Comparison of ENCODE assay signal across 1 cellular context in the genomic region with DNA sequence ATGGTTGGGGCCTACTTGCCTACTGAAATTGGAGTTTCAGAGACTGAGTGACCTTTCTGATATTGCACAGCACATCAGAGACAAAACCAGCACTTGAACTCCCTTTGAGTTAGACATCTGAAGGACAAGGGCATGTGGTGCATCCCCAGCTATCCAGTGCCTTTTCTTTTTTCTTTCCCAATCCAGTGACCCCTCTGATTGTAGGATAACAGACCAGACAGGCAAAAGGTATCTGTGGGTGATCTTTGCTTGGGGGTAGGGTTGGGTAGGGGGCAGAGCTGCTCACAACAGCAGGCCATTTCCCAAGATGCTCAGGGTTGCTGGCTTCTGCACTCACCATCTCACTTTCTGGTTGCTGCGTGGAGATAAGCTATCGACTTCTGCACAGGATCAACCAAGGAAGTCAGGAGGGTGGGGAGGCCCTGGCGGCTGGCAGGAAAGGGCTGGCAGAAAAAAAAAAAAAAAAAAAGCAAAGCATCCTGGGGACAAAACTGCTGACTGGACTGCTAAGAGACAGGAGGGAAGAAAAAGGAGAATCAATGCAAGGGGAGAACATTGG.
TF ChIP-seq lines count a peak whose summit lies in the region.

No MANE protein-coding gene starts in this region.

TF ChIP-seq in HEK293, 187 proteins besides CTCF, POLR2A, EP300 and RAD21 (continued from another document):
- TF ChIP-seq ZNF768 (tag by site-specific recombination; IDR thresholded peaks at IDR 0.05) (peak; percentile 77), ZNF302 (tag by site-specific recombination; IDR thresholded peaks at IDR 0.05; ENCODE audit: low read depth) (no peak), OVOL3 (tag by site-specific recombination; IDR thresholded peaks at IDR 0.05) (no peak), IKZF3 (tag by site-specific recombination; IDR thresholded peaks at IDR 0.05) (no peak), ZNF274 (IDR thresholded peaks at IDR 0.05; ENCODE audit: low read length) (no peak), ZNF274 (tag by site-specific recombination; IDR thresholded peaks at IDR 0.05; ENCODE audit: borderline replicate concordance) (no peak), ZFP41 (tag by site-specific recombination; IDR thresholded peaks at IDR 0.05; ENCODE audit: borderline replicate concordance) (no peak), ZNF423 (tag by site-specific recombination; IDR thresholded peaks at IDR 0.05) (no peak)
- TF ChIP-seq, protein P1, sequence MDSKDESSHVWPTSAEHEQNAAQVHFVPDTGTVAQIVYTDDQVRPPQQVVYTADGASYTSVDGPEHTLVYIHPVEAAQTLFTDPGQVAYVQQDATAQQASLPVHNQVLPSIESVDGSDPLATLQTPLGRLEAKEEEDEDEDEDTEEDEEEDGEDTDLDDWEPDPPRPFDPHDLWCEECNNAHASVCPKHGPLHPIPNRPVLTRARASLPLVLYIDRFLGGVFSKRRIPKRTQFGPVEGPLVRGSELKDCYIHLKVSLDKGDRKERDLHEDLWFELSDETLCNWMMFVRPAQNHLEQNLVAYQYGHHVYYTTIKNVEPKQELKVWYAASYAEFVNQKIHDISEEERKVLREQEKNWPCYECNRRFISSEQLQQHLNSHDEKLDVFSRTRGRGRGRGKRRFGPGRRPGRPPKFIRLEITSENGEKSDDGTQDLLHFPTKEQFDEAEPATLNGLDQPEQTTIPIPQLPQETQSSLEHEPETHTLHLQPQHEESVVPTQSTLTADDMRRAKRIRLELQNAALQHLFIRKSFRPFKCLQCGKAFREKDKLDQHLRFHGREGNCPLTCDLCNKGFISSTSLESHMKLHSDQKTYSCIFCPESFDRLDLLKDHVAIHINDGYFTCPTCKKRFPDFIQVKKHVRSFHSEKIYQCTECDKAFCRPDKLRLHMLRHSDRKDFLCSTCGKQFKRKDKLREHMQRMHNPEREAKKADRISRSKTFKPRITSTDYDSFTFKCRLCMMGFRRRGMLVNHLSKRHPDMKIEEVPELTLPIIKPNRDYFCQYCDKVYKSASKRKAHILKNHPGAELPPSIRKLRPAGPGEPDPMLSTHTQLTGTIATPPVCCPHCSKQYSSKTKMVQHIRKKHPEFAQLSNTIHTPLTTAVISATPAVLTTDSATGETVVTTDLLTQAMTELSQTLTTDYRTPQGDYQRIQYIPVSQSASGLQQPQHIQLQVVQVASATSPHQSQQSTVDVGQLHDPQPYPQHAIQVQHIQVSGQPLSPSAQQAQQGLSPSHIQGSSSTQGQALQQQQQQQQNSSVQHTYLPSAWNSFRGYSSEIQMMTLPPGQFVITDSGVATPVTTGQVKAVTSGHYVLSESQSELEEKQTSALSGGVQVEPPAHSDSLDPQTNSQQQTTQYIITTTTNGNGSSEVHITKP (tag by site-specific recombination; IDR thresholded peaks at IDR 0.05), result peak; percentile 69
